Comparison of ENCODE assay signal across 25 cellular contexts in genomic region chr6:114514153-114514552, GRCh38.
"Had no signal": no experiment of that assay in that cellular context is flagged by ENCODE, and none has a peak within 500 bp of the region (broad histone marks: within the 10 kb centered on the region; RNA-seq: fewer than 3 reads in every experiment).

No MANE protein-coding gene starts in this region.

- H3K4me3 ChIP-seq: ascending aorta, breast epithelium, cardiac muscle cell, coronary artery, dorsolateral prefrontal cortex, esophagus squamous epithelium, gastroesophageal sphincter had no signal

- ATAC-seq: activated CD4-positive, alpha-beta T cell treated with anti-CD3 and anti-CD28 coated beads for 36 hours; activated CD8-positive, alpha-beta memory T cell treated with anti-CD3 and anti-CD28 coated beads, Interleukin-2, amount 10 ng/mL, durations not matched to agents 7 days and 5 days; activated CD8-positive, alpha-beta T cell treated with anti-CD3 and anti-CD28 coated beads, Interleukin-2, amount 10 ng/mL, durations not matched to agents 7 days and 5 days; activated naive CD4-positive, alpha-beta T cell treated with anti-CD3 and anti-CD28 coated beads, Interleukin-2, amount 50 U/mL, for 72 hours; activated T-cell treated with anti-CD3 and anti-CD28 coated beads, Interleukin-2, amount 50 U/mL, for 72 hours; effector memory CD8-positive, alpha-beta T cell; gastroesophageal sphincter had no signal

- H3K27me3 ChIP-seq: ascending aorta, breast epithelium, cardiac muscle cell, dorsolateral prefrontal cortex, esophagus squamous epithelium, gastroesophageal sphincter had no signal

- H3K27ac ChIP-seq: ascending aorta, breast epithelium, cardiac muscle cell, coronary artery, dorsolateral prefrontal cortex, esophagus squamous epithelium, gastroesophageal sphincter had no signal

- H3K4me1 ChIP-seq: ascending aorta, breast epithelium, esophagus squamous epithelium, gastroesophageal sphincter had no signal

- H3K36me3 ChIP-seq: ascending aorta, breast epithelium, cardiac muscle cell, esophagus squamous epithelium, gastroesophageal sphincter had no signal

- DNase-seq: activated CD4-positive, alpha-beta memory T cell treated with anti-CD3 and anti-CD28 coated beads for 36 hours; activated CD4-positive, alpha-beta T cell treated with anti-CD3 and anti-CD28 coated beads for 36 hours; activated CD4-positive, alpha-beta T cell treated with anti-CD3 and anti-CD28 coated beads, Interleukin-2, amount 10 ng/mL, durations not matched to agents 24 days and 14 days; activated CD4-positive, CD25-positive, alpha-beta regulatory T cell; activated CD4-positive, CD25-positive, alpha-beta regulatory T cell treated with anti-CD3 and anti-CD28 coated beads, Interleukin-2, amount 50 U/mL, for 72 hours; activated CD8-positive, alpha-beta memory T cell treated with anti-CD3 and anti-CD28 coated beads, Interleukin-2, amount 10 ng/mL, durations not matched to agents 7 days and 5 days; activated CD8-positive, alpha-beta memory T cell treated with anti-CD3 and anti-CD28 coated beads, Interleukin-2, amount 50 U/mL, for 4 hours; activated CD8-positive, alpha-beta T cell treated with anti-CD3 and anti-CD28 coated beads, Interleukin-2, amount 10 ng/mL, durations not matched to agents 7 days and 5 days; activated gamma-delta T cell; activated naive CD4-positive, alpha-beta T cell; activated naive CD4-positive, alpha-beta T cell treated with anti-CD3 and anti-CD28 coated beads, Interleukin-2, amount 10 ng/mL, durations not matched to agents 7 days and 5 days; activated naive CD8-positive, alpha-beta T cell treated with anti-CD3 and anti-CD28 coated beads, Interleukin-2, amount 10 ng/mL, durations not matched to agents 7 days and 5 days; activated T-cell treated with anti-CD3 and anti-CD28 coated beads, Interleukin-2, amount 50 U/mL, for 1 hour; activated T-cell treated with anti-CD3 and anti-CD28 coated beads, Interleukin-2, amount 50 U/mL, for 72 hours; dorsolateral prefrontal cortex; effector memory CD8-positive, alpha-beta T cell; esophagus squamous epithelium; foreskin melanocyte; T-helper 2 cell had no signal

- H3K9me3 ChIP-seq: ascending aorta, breast epithelium, esophagus squamous epithelium, gastroesophageal sphincter had no signal
